ENCODE assay signal across 8 cellular contexts in the genomic region with DNA sequence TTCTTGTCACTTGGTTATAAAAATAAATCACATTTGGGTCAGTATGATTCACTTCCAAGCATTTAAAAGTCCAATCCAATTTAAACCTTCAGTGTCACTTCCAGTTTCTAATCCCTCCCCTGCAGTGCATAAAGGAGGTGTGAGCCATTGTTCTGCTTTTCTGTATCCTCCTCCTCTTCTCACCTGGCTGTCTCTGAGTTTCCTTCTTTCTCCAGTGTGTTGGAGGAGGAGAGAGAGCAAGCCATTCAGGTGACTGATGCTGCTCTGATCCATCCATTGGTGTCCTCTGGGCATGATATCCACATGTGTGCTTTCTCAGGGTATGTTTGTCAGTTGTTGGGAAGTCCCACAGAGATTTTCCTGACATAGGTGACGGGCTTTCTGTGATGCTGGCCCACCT. TPM values are rescaled to one million over a fixed set of nuclear protein-coding genes. Genes with fewer than 3 reads are reported as not detected.
DNase-seq lines count a peak whose midpoint lies in the region; ATAC-seq, FAIRE-seq and TF ChIP-seq lines count a peak whose summit lies in the region.

No MANE protein-coding gene starts in this region.

- H3K27me3 ChIP-seq in right atrium auricular region (no peaks in the 10 kb centered on the region), keratinocyte (ENCODE audit: control insufficient read depth, extremely low read depth, insufficient read depth, low read length) (no peaks in the 10 kb centered on the region), vagina (no peaks in the 10 kb centered on the region)

- H4K20me1 ChIP-seq in keratinocyte (ENCODE audit: control insufficient read depth, extremely low read depth, insufficient read depth, low read length): no peaks in the 10 kb centered on the region

- H3K27ac ChIP-seq in right atrium auricular region: peak overlapping the region; percentile 96 to 99
- peak overlapping the region; percentile 95 for H3K27ac ChIP-seq in keratinocyte (ENCODE audit: control insufficient read depth, insufficient read depth, low read length)
- peak overlapping the region; percentile 97 for H3K27ac ChIP-seq in vagina

- peak overlapping the region in 1 of 2 donors; percentile 62 for H3K4me3 ChIP-seq in right atrium auricular region
- H3K4me3 ChIP-seq in keratinocyte (ENCODE audit: control insufficient read depth in 2 of 3, extremely low read depth in 1 of 3, insufficient read depth in 2 of 3, low read depth in 1 of 3, low read length in 3 of 3): peak overlapping the region in 2 of 3 experiments; percentile 61 to 75
- H3K4me3 ChIP-seq in vagina: peak overlapping the region in 1 of 2 donors; percentile 68
- H3K4me3 ChIP-seq in mucosa of descending colon: no peak overlapping the region

- H3K9me3 ChIP-seq in right atrium auricular region (no peaks in the 10 kb centered on the region), keratinocyte (ENCODE audit: control insufficient read depth, low read depth, low read length) (no peaks in the 10 kb centered on the region), vagina (no peaks in the 10 kb centered on the region), mucosa of descending colon (peaks cover 1% of the 10 kb centered on the region)

- CTCF ChIA-PET in activated CD4-positive, alpha-beta memory T cell treated with anti-CD3 and anti-CD28 coated beads for 36 hours (lab: Charles Lee): interaction anchor here (0.8 to 3.6 kb wide), 13 partner anchors 9 to 542 kb away, joined by 3 to 30 read pairs (median 5); a partner anchor contains a TSS

- H3K4me2 ChIP-seq in keratinocyte (ENCODE audit: control insufficient read depth, extremely low read depth, insufficient read depth, low read depth, low read length): peak overlapping the region; percentile 87

- H3K4me3 Mint-ChIP-seq in activated CD4-positive, alpha-beta memory T cell treated with anti-CD3 and anti-CD28 coated beads for 36 hours: peak overlapping the region; percentile 96

- H3K4me1 ChIP-seq in right atrium auricular region (peaks cover 0 to 11% of the 10 kb centered on the region in 2 donors), keratinocyte (ENCODE audit: control insufficient read depth, extremely low read depth, insufficient read depth, low read length) (peaks cover 21% of the 10 kb centered on the region), vagina (peaks cover 17% of the 10 kb centered on the region), mucosa of descending colon (ENCODE audit: low read depth) (peaks cover 15% of the 10 kb centered on the region)

- H3K9me1 ChIP-seq in keratinocyte (ENCODE audit: control insufficient read depth, extremely low read depth, insufficient read depth, low read length): no peaks in the 10 kb centered on the region

- dilution Hi-C loops in keratinocyte (cut with MboI; ENCODE audit: extremely low pct_ligation_motif_present, low sequenced_read_pairs): no loop called here

- DNase-seq in right atrium auricular region (ENCODE audit: low spot score): no peak
- DNase-seq in Right ventricle myocardium inferior (ENCODE audit: missing footprints): no peak
- no peak for DNase-seq in activated CD4-positive, alpha-beta memory T cell treated with anti-CD3 and anti-CD28 coated beads for 36 hours
- DNase-seq in keratinocyte (ENCODE audit: low read depth, low spot score): no peak
- DNase-seq in vagina (ENCODE audit: extremely low spot score in 2 of 2): no peak
- DNase-seq in mucosa of descending colon: no peak
- no peak for DNase-seq in SHP77 treated with DMSO at 0.1 percent for 48 hours (lab: John Stamatoyannopoulos, UW)

- ATAC-seq in Right ventricle myocardium inferior (no peak), mucosa of descending colon (no peak), GM21723 (IDR thresholded peaks at IDR 0.05; ENCODE audit: unreplicated experiment) (no peak)

- POLR2A ChIA-PET in activated CD4-positive, alpha-beta memory T cell treated with anti-CD3 and anti-CD28 coated beads for 36 hours (lab: Charles Lee): interaction anchor here (0.7 to 2.4 kb wide), 5 partner anchors 8 to 197 kb away, joined by 3 to 12 read pairs (median 4); a partner anchor contains a TSS

- TF ChIP-seq CTCF in right atrium auricular region (IDR thresholded peaks at IDR 0.05): no peak
- TF ChIP-seq CTCF in keratinocyte (optimal IDR thresholded peaks at IDR 0.05 in 1 of 3, IDR thresholded peaks at IDR 0.05 in 1 of 3, conservative IDR thresholded peaks at IDR 0.05 in 1 of 3; ENCODE audit: extremely low read depth in 1 of 3, insufficient read depth in 2 of 3, low read length in 3 of 3): no peak
- TF ChIP-seq CTCF in vagina (IDR thresholded peaks at IDR 0.05): no peak
- no peak for TF ChIP-seq CTCF in mucosa of descending colon (IDR thresholded peaks at IDR 0.05)

- H3K9me3 Mint-ChIP-seq in activated CD4-positive, alpha-beta memory T cell treated with anti-CD3 and anti-CD28 coated beads for 36 hours: no peaks in the 10 kb centered on the region

- H3K79me2 ChIP-seq in keratinocyte (ENCODE audit: control insufficient read depth, insufficient read depth, low read length): peaks cover 25% of the 10 kb centered on the region

- H3K9ac ChIP-seq in keratinocyte (ENCODE audit: control insufficient read depth, extremely low read depth, insufficient read depth, low read length): peak overlapping the region; percentile 90

- H3K36me3 ChIP-seq in right atrium auricular region (peaks cover 15% of the 10 kb centered on the region), keratinocyte (ENCODE audit: control insufficient read depth in 2 of 2, extremely low read depth in 1 of 2, insufficient read depth in 2 of 2, low read length in 2 of 2) (peaks cover 3 to 11% of the 10 kb centered on the region in 2 experiments), vagina (peaks cover 0 to 7% of the 10 kb centered on the region in 2 donors), mucosa of descending colon (ENCODE audit: low read depth) (no peaks in the 10 kb centered on the region)

- no peaks in the 10 kb centered on the region for H3K27me3 Mint-ChIP-seq in activated CD4-positive, alpha-beta memory T cell treated with anti-CD3 and anti-CD28 coated beads for 36 hours

- H2AFZ ChIP-seq in keratinocyte (ENCODE audit: control insufficient read depth, low read length): no peak overlapping the region

- FAIRE-seq in keratinocyte (lab: Jason Lieb, UNC): no peak

- intact Hi-C loops in Right ventricle myocardium inferior (cut with DNase I): loop anchor here (5.0 kb wide), 1 partner anchor 194 kb away; a partner anchor contains a TSS
- intact Hi-C loops in activated CD4-positive, alpha-beta memory T cell treated with anti-CD3 and anti-CD28 coated beads for 36 hours (cut with micrococcal nuclease): loop anchor here (1.0 to 5.0 kb wide), 5 partner anchors 194 to 939 kb away; a partner anchor contains a TSS
- intact Hi-C loops in vagina (cut with DNase I): no loop called here
- intact Hi-C loops in mucosa of descending colon (cut with DNase I, micrococcal nuclease): no loop called here

- peaks cover 38% of the 10 kb centered on the region for H3K4me1 Mint-ChIP-seq in activated CD4-positive, alpha-beta memory T cell treated with anti-CD3 and anti-CD28 coated beads for 36 hours (ENCODE audit: low read depth)

- peaks cover 13% of the 10 kb centered on the region for H3K36me3 Mint-ChIP-seq in activated CD4-positive, alpha-beta memory T cell treated with anti-CD3 and anti-CD28 coated beads for 36 hours

- peak overlapping the region; percentile 98 for H3K27ac Mint-ChIP-seq in activated CD4-positive, alpha-beta memory T cell treated with anti-CD3 and anti-CD28 coated beads for 36 hours

- TF ChIP-seq POLR2A in vagina (IDR thresholded peaks at IDR 0.05): no peak

RNA-seq across cellular contexts. Expression of a gene that starts 1.2 kb away (rescaled TPM):
- total RNA-seq in right atrium auricular region: 10 to 100 TPM in 1 of 2 donors, 1 to 10 TPM in 1; 5.0 to 10.7 TPM
- 12.1 TPM for total RNA-seq in Right ventricle myocardium inferior
- 10 to 100 TPM; 18.5 to 19.2 TPM for total RNA-seq in activated CD4-positive, alpha-beta memory T cell treated with anti-CD3 and anti-CD28 coated beads for 36 hours
- polyA plus RNA-seq in keratinocyte: 19.4 to 41.1 TPM (median 24.5 TPM) in 3 replicates
- 3.5 TPM for polyA plus RNA-seq in keratinocyte (2011; ENCODE audit: low read depth)
- 16.5 and 27.2 TPM in 2 replicates for polyA plus RNA-seq in keratinocyte (2011; cell fraction: cytosol; rRNA removed)
- polyA plus RNA-seq in keratinocyte (2011; cell fraction: nucleus; rRNA removed): 7.7 and 8.0 TPM in 2 replicates
- 11.5 and 26.1 TPM in 2 replicates for polyA plus RNA-seq in keratinocyte (2012; ENCODE audit: low replicate concordance)
- 3.4 to 8.5 TPM (median 7.7 TPM) in 3 replicates for polyA minus RNA-seq in keratinocyte
- 9.8 TPM for polyA minus RNA-seq in keratinocyte (2011; cell fraction: cytosol; rRNA and poly(A)+ RNA removed)
- polyA minus RNA-seq in keratinocyte (2011; cell fraction: nucleus; rRNA and poly(A)+ RNA removed): 2.3 and 3.5 TPM in 2 replicates
- 9.3 TPM for total RNA-seq in vagina
- total RNA-seq in mucosa of descending colon: 10 to 100 TPM; 17.9 to 25.4 (median 21.6) TPM

RNA-seq across cellular contexts. Expression of a gene that starts 37.7 kb away (rescaled TPM):
- total RNA-seq in right atrium auricular region (10 to 100 TPM; 50.3 to 98.3 TPM), Right ventricle myocardium inferior (168 TPM), vagina (51.1 TPM), mucosa of descending colon (10 to 100 TPM; 42.3 to 66.8 (median 62.1) TPM)
- 10 to 100 TPM; 39.2 to 41.3 TPM for total RNA-seq in activated CD4-positive, alpha-beta memory T cell treated with anti-CD3 and anti-CD28 coated beads for 36 hours
- 32.4 to 64.3 TPM (median 35.2 TPM) in 3 replicates for polyA plus RNA-seq in keratinocyte
- 108 TPM for polyA plus RNA-seq in keratinocyte (2011; ENCODE audit: low read depth)
- 35.7 and 70.9 TPM in 2 replicates for polyA plus RNA-seq in keratinocyte (2011; cell fraction: cytosol; rRNA removed)
- 35.7 and 44.4 TPM in 2 replicates for polyA plus RNA-seq in keratinocyte (2011; cell fraction: nucleus; rRNA removed)
- polyA plus RNA-seq in keratinocyte (2012; ENCODE audit: low replicate concordance): 36.0 and 49.7 TPM in 2 replicates
- 5.8 to 31.9 TPM (median 20.5 TPM) in 3 replicates for polyA minus RNA-seq in keratinocyte
- 18.8 TPM for polyA minus RNA-seq in keratinocyte (2011; cell fraction: cytosol; rRNA and poly(A)+ RNA removed)
- polyA minus RNA-seq in keratinocyte (2011; cell fraction: nucleus; rRNA and poly(A)+ RNA removed): 15.4 and 42.4 TPM in 2 replicates

RNA-seq across cellular contexts. Expression of a gene that starts 56.1 kb away (rescaled TPM):
- total RNA-seq in right atrium auricular region: 10 to 100 TPM; 35.7 to 39.5 TPM
- 42.2 TPM for total RNA-seq in Right ventricle myocardium inferior
- 10 to 100 TPM; 49.3 to 53.0 TPM for total RNA-seq in activated CD4-positive, alpha-beta memory T cell treated with anti-CD3 and anti-CD28 coated beads for 36 hours
- 49.5 to 62.4 TPM (median 51.2 TPM) in 3 replicates for polyA plus RNA-seq in keratinocyte
- polyA plus RNA-seq in keratinocyte (2011; ENCODE audit: low read depth): 120 TPM
- 43.9 and 69.2 TPM in 2 replicates for polyA plus RNA-seq in keratinocyte (2011; cell fraction: cytosol; rRNA removed)
- 30.0 and 37.0 TPM in 2 replicates for polyA plus RNA-seq in keratinocyte (2011; cell fraction: nucleus; rRNA removed)
- 36.8 and 49.4 TPM in 2 replicates for polyA plus RNA-seq in keratinocyte (2012; ENCODE audit: low replicate concordance)
- 11.6 to 19.8 TPM (median 15.4 TPM) in 3 replicates for polyA minus RNA-seq in keratinocyte
- polyA minus RNA-seq in keratinocyte (2011; cell fraction: cytosol; rRNA and poly(A)+ RNA removed): 12.1 TPM
- polyA minus RNA-seq in keratinocyte (2011; cell fraction: nucleus; rRNA and poly(A)+ RNA removed): 4.2 and 13.4 TPM in 2 replicates
- 47.1 TPM for total RNA-seq in vagina
- total RNA-seq in mucosa of descending colon: 10 to 100 TPM; 42.0 to 47.6 (median 43.6) TPM

Comparison
In these comparisons a context has a peak if more than half of its experiments do, and no peak if none do; other contexts are left out.
1. intact Hi-C loops: an anchor here in Right ventricle myocardium inferior (5.0 kb wide) and activated CD4-positive, alpha-beta memory T cell treated with anti-CD3 and anti-CD28 coated beads for 36 hours (1.0 to 5.0 kb wide); none called in vagina and mucosa of descending colon.